Comparison of ENCODE assay signal across 1 cellular context in the genomic region with DNA sequence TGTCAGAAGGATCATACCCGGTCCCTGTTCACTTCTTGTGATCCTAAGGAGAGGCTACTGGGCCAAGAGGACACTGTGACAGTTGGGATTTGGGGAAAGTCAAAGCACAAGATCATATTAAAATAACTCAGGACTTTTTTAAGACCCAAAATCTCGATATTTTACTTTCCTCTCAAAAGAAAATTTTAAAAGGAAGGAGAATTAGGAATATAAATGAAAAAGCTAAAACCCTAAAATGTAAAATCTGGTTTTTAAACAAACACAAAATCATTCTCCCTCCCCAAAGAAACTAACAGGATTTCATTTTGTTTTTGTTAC.
TF ChIP-seq lines count a peak whose summit lies in the region.

No MANE protein-coding gene starts in this region.

TF ChIP-seq in K562, 482 proteins besides CTCF, POLR2A, EP300 and RAD21 (continued from another document and continues in another):
- no peak for TF ChIP-seq IRF2 (CRISPR knock-in tag; IDR thresholded peaks at IDR 0.05)
- no peak for TF ChIP-seq MAX (CRISPR knock-in tag; IDR thresholded peaks at IDR 0.05)
- TF ChIP-seq MAZ (CRISPR knock-in tag; conservative IDR thresholded peaks at IDR 0.05 in 1 of 2, IDR thresholded peaks at IDR 0.05 in 1 of 2), result no peak
- TF ChIP-seq SRSF7 (optimal IDR thresholded peaks at IDR 0.05; ENCODE audit: low read depth, low read length), result no peak
- 0 out of 2 replicates have a peak, but pooled peaks have one; percentile 2 for TF ChIP-seq MXI1 (IDR thresholded peaks at IDR 0.05; ENCODE audit: low read depth, low read length)
- no peak for TF ChIP-seq C11orf30 (IDR thresholded peaks at IDR 0.05; ENCODE audit: low read depth)
- TF ChIP-seq TAF7 (tag; IDR thresholded peaks at IDR 0.05), result no peak
- 0 out of 2 replicates have a peak, but pooled peaks have one; percentile 5 for TF ChIP-seq ERF (CRISPR knock-in tag; IDR thresholded peaks at IDR 0.05)
- TF ChIP-seq ZEB2 (IDR thresholded peaks at IDR 0.05), result no peak
- TF ChIP-seq SNRNP70 (optimal IDR thresholded peaks at IDR 0.05; ENCODE audit: low read depth, low read length), result no peak
- TF ChIP-seq, protein P1, sequence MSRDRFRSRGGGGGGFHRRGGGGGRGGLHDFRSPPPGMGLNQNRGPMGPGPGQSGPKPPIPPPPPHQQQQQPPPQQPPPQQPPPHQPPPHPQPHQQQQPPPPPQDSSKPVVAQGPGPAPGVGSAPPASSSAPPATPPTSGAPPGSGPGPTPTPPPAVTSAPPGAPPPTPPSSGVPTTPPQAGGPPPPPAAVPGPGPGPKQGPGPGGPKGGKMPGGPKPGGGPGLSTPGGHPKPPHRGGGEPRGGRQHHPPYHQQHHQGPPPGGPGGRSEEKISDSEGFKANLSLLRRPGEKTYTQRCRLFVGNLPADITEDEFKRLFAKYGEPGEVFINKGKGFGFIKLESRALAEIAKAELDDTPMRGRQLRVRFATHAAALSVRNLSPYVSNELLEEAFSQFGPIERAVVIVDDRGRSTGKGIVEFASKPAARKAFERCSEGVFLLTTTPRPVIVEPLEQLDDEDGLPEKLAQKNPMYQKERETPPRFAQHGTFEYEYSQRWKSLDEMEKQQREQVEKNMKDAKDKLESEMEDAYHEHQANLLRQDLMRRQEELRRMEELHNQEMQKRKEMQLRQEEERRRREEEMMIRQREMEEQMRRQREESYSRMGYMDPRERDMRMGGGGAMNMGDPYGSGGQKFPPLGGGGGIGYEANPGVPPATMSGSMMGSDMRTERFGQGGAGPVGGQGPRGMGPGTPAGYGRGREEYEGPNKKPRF (IDR thresholded peaks at IDR 0.05; ENCODE audit: low read depth, low read length), result no peak
- TF ChIP-seq SIX5 (IDR thresholded peaks at IDR 0.05; ENCODE audit: borderline replicate concordance in 1 of 2, insufficient read depth in 1 of 2, low read depth in 1 of 2, low read length in 2 of 2), result no peak
- no peak for TF ChIP-seq RB1 (IDR thresholded peaks at IDR 0.05; ENCODE audit: low read depth)
- no peak for TF ChIP-seq THAP12 (CRISPR knock-in tag; IDR thresholded peaks at IDR 0.05)
- no peak for TF ChIP-seq PRDM10 (IDR thresholded peaks at IDR 0.05; ENCODE audit: partially characterized antibody)
- no peak for TF ChIP-seq ZNF668 (CRISPR knock-in tag; IDR thresholded peaks at IDR 0.05)
- 0 out of 2 replicates have a peak, but pooled peaks have one; percentile 46 for TF ChIP-seq ZNF717 (CRISPR knock-in tag; IDR thresholded peaks at IDR 0.05)
- TF ChIP-seq ZBED1 (IDR thresholded peaks at IDR 0.05), result no peak
- TF ChIP-seq ZNF121 (CRISPR knock-in tag; conservative IDR thresholded peaks at IDR 0.05), result no peak
- TF ChIP-seq, protein P2, sequence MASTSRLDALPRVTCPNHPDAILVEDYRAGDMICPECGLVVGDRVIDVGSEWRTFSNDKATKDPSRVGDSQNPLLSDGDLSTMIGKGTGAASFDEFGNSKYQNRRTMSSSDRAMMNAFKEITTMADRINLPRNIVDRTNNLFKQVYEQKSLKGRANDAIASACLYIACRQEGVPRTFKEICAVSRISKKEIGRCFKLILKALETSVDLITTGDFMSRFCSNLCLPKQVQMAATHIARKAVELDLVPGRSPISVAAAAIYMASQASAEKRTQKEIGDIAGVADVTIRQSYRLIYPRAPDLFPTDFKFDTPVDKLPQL (IDR thresholded peaks at IDR 0.05; ENCODE audit: extremely low read depth, insufficient read length), result no peak
- no peak for TF ChIP-seq HSF4 (CRISPR knock-in tag; IDR thresholded peaks at IDR 0.05; ENCODE audit: borderline replicate concordance)
- TF ChIP-seq, protein P3, sequence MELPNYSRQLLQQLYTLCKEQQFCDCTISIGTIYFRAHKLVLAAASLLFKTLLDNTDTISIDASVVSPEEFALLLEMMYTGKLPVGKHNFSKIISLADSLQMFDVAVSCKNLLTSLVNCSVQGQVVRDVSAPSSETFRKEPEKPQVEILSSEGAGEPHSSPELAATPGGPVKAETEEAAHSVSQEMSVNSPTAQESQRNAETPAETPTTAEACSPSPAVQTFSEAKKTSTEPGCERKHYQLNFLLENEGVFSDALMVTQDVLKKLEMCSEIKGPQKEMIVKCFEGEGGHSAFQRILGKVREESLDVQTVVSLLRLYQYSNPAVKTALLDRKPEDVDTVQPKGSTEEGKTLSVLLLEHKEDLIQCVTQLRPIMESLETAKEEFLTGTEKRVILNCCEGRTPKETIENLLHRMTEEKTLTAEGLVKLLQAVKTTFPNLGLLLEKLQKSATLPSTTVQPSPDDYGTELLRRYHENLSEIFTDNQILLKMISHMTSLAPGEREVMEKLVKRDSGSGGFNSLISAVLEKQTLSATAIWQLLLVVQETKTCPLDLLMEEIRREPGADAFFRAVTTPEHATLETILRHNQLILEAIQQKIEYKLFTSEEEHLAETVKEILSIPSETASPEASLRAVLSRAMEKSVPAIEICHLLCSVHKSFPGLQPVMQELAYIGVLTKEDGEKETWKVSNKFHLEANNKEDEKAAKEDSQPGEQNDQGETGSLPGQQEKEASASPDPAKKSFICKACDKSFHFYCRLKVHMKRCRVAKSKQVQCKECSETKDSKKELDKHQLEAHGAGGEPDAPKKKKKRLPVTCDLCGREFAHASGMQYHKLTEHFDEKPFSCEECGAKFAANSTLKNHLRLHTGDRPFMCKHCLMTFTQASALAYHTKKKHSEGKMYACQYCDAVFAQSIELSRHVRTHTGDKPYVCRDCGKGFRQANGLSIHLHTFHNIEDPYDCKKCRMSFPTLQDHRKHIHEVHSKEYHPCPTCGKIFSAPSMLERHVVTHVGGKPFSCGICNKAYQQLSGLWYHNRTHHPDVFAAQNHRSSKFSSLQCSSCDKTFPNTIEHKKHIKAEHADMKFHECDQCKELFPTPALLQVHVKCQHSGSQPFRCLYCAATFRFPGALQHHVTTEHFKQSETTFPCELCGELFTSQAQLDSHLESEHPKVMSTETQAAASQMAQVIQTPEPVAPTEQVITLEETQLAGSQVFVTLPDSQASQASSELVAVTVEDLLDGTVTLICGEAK (IDR thresholded peaks at IDR 0.05), result 0 out of 2 replicates have a peak, but pooled peaks have one; percentile 31
- TF ChIP-seq, protein P3 (CRISPR knock-in tag; IDR thresholded peaks at IDR 0.05), result no peak
- no peak for TF ChIP-seq SMAD4 (CRISPR knock-in tag; conservative IDR thresholded peaks at IDR 0.05)
- TF ChIP-seq SMARCA4 (IDR thresholded peaks at IDR 0.05), result no peak
- TF ChIP-seq DIDO1 (tag; IDR thresholded peaks at IDR 0.05; ENCODE audit: low read depth), result no peak
- TF ChIP-seq ZSCAN29 (IDR thresholded peaks at IDR 0.05), result no peak
- TF ChIP-seq HDAC8 (tag; IDR thresholded peaks at IDR 0.05), result no peak
- no peak for TF ChIP-seq KDM1A (IDR thresholded peaks at IDR 0.05)
- no peak for TF ChIP-seq ZNF311 (CRISPR knock-in tag; IDR thresholded peaks at IDR 0.05)
- no peak for TF ChIP-seq MCM2 (IDR thresholded peaks at IDR 0.05; ENCODE audit: low read depth)
- TF ChIP-seq FOXP4 (CRISPR knock-in tag; IDR thresholded peaks at IDR 0.05; ENCODE audit: borderline replicate concordance), result no peak
- TF ChIP-seq TRIM25 (IDR thresholded peaks at IDR 0.05; ENCODE audit: borderline replicate concordance), result 0 out of 2 replicates have a peak, but pooled peaks have one; percentile 22
- TF ChIP-seq POLR3A (IDR thresholded peaks at IDR 0.05; ENCODE audit: borderline replicate concordance, extremely low read depth, insufficient read depth, insufficient read length), result no peak
